In the genomic region with DNA sequence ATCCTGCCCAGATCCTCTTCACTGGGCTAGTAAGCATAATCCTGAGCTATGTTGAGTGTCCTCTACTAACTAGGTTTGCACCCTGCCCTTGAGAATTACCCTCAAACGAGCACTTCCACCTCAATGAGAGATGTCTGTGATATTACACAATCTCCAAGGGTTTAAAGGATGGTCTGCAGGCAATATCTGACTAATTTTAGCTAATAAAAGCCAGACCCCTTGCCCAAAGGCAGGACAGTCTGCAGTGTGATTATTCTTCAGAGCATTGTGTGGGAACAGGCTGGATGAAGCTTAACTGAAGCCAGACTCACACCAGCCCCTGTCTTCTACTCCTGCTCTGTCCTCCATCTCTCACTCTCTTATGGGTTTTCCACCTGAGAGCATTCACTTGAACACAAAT, we compare ENCODE assay signal across 20 cellular contexts.
"Had no signal": no experiment of that assay in that cellular context is flagged by ENCODE, and none has a peak within 500 bp of the region (broad histone marks: within the 10 kb centered on the region; RNA-seq: fewer than 3 reads in every experiment).

No MANE protein-coding gene starts in this region.

- H3K27ac ChIP-seq: HL-60, KMS-11 had no signal

- H3K4me3 ChIP-seq: K562 had no signal

- DNase-seq: Kasumi-1, MM.1S, NCI-H1092 treated with DMSO at 0.1 percent for 48 hours, NCI-H1436, NCI-H187, NCI-H2029, NCI-H2081 treated with DMSO at 0.1 percent for 48 hours, NCI-H2171, NCI-H226, NCI-H446, NCI-H510A, NCI-H524 treated with DMSO at 0.1 percent for 48 hours, NCI-H69, NCI-H774, RPMI8226, SHP77, SW 1271 had no signal

- H3K4me2 ChIP-seq: KMS-11 had no signal

- ATAC-seq: K562 had no signal

- H3K9ac ChIP-seq: KMS-11 had no signal
